1 cellular context compared by ENCODE assay signal in genomic region chr12:50282581-50283229, GRCh38.
A peak's percentile ranks its signal among the peaks of the same experiment; 100 is the strongest.
TF ChIP-seq lines count a peak whose summit lies in the region.

No MANE protein-coding gene starts in this region.

TF ChIP-seq in K562, 482 proteins besides CTCF, POLR2A, EP300 and RAD21 (continued from another document):
- peak; percentile 73 for TF ChIP-seq PRDM10 (IDR thresholded peaks at IDR 0.05; ENCODE audit: partially characterized antibody)
- TF ChIP-seq DPF2 (IDR thresholded peaks at IDR 0.05): 0 out of 2 replicates have a peak, but pooled peaks have one; percentile 54
- TF ChIP-seq ZFP91 (CRISPR knock-in tag; IDR thresholded peaks at IDR 0.05): 0 out of 2 replicates have a peak, but pooled peaks have one; percentile 19
- no peak for TF ChIP-seq SNRNP70 (optimal IDR thresholded peaks at IDR 0.05; ENCODE audit: low read depth, low read length)
- TF ChIP-seq CTBP1 (IDR thresholded peaks at IDR 0.05; ENCODE audit: borderline replicate concordance): no peak
- 0 out of 4 replicates have a peak, but pooled peaks of 1 of the 2 experiments have one; percentile 44 for TF ChIP-seq MLLT1 (IDR thresholded peaks at IDR 0.05)
- TF ChIP-seq ZNF512 (tag; IDR thresholded peaks at IDR 0.05): peak; percentile 59
- TF ChIP-seq ATF3 (IDR thresholded peaks at IDR 0.05): no peak
- no peak for TF ChIP-seq ATF3 (CRISPR knock-in tag; conservative IDR thresholded peaks at IDR 0.05)
- TF ChIP-seq SP1 (CRISPR knock-in tag; IDR thresholded peaks at IDR 0.05): 0 out of 2 replicates have a peak, but pooled peaks have one; percentile 57
- TF ChIP-seq ZNF143 (CRISPR knock-in tag; IDR thresholded peaks at IDR 0.05): no peak
- peak; percentile 49 for TF ChIP-seq RBM39 (optimal IDR thresholded peaks at IDR 0.05; ENCODE audit: low read depth, low read length)
- peak; percentile 76; the same call in 1 of the 2 replicates for TF ChIP-seq ZBED1 (IDR thresholded peaks at IDR 0.05)
- no peak for TF ChIP-seq POLR2H (tag; IDR thresholded peaks at IDR 0.05; ENCODE audit: low read depth)
- TF ChIP-seq HINFP (tag; conservative IDR thresholded peaks at IDR 0.05; ENCODE audit: low read depth): 0 out of 2 replicates have a peak, but pooled peaks have one; percentile 15
- no peak for TF ChIP-seq ERF (CRISPR knock-in tag; IDR thresholded peaks at IDR 0.05)
- TF ChIP-seq GATA2 (CRISPR knock-in tag; IDR thresholded peaks at IDR 0.05): no peak
- TF ChIP-seq JUND (IDR thresholded peaks at IDR 0.05; ENCODE audit: borderline replicate concordance, low read depth, low read length): no peak
- TF ChIP-seq JUND (tag; IDR thresholded peaks at IDR 0.05; ENCODE audit: borderline replicate concordance, low read depth, low read length): peak; percentile 13; the same call in 1 of the 3 replicates
- 0 out of 2 replicates have a peak, but pooled peaks have one; percentile 14 for TF ChIP-seq PREB (CRISPR knock-in tag; IDR thresholded peaks at IDR 0.05)
- peak; percentile 20; the same call in 1 of the 2 replicates for TF ChIP-seq KAT7 (CRISPR knock-in tag; IDR thresholded peaks at IDR 0.05; ENCODE audit: borderline replicate concordance)
